In the genomic region with DNA sequence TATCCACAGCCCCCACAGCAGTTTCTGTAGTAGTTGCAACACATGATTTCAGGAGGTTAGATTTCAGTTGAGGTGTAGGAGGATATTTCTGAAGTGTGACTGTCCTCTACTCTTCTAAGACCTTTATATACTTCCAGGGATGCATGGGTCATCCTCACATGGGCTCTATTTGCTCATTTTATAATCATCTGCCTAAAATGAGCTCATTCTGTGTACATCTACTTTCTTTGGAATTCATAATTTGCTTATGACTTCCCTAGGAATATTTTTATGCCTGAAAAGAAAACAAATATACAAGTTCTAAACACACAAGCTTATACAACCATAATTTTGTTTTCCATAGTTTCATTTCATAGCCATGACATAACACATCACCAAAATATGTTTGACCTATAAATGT, we compare ENCODE assay signal across 10 cellular contexts. TPM values are rescaled to one million over a fixed set of nuclear protein-coding genes. Genes with fewer than 3 reads are reported as not detected.
"Had no signal": no experiment of that assay in that cellular context is flagged by ENCODE, and none has a peak within 500 bp of the region (broad histone marks: within the 10 kb centered on the region; RNA-seq: fewer than 3 reads in every experiment).

A gene (minus strand): TSS at position 101 of the 400 bp plus-strand sequence. CDS start 57 bp downstream, at position 44.

- H3K4me1 Mint-ChIP-seq: IgD-negative memory B cell had no signal

- H3K4me2 ChIP-seq: KMS-11 had no signal

- H3K36me3 Mint-ChIP-seq: IgD-negative memory B cell had no signal

- ATAC-seq: HepG2, K562 had no signal

- H3K27me3 Mint-ChIP-seq: IgD-negative memory B cell had no signal

- H3K9ac ChIP-seq: KMS-11 had no signal

- H3K27ac Mint-ChIP-seq: IgD-negative memory B cell had no signal

- DNase-seq: IMR-90, KBM-7, KG1 had no signal

- H3K27ac ChIP-seq: HL-60, KMS-11 had no signal

- H3K4me3 Mint-ChIP-seq: IgD-negative memory B cell had no signal

- FAIRE-seq: HepG2, K562 had no signal

RNA-seq across cellular contexts. Expression of the gene that starts here (rescaled TPM):
- total RNA-seq: HepG2, HT-29, HT1080, IMR-90, K562 had no signal
